In genomic region chr7:1532456-1533254, GRCh38 we compare ENCODE assay signal across 1 cellular context.
TF ChIP-seq lines count a peak whose summit lies in the region.

No MANE protein-coding gene starts in this region.

TF ChIP-seq in HepG2, 621 proteins besides CTCF, POLR2A, EP300 and RAD21 (continued from another document and continues in another):
- TF ChIP-seq FOXJ3 (CRISPR knock-in tag; IDR thresholded peaks at IDR 0.05; ENCODE audit: borderline replicate concordance) = peak; percentile 36; the same call in 1 of the 2 replicates
- TF ChIP-seq ZBTB43 (CRISPR knock-in tag; conservative IDR thresholded peaks at IDR 0.05) = no peak
- no peak for TF ChIP-seq NFYB (CRISPR knock-in tag; IDR thresholded peaks at IDR 0.05)
- peak; percentile 15 for TF ChIP-seq YY1 (IDR thresholded peaks at IDR 0.05; ENCODE audit: insufficient read depth, insufficient replicate concordance, low read depth, low read length)
- no peak for TF ChIP-seq ZFP36L2 (CRISPR knock-in tag; IDR thresholded peaks at IDR 0.05)
- TF ChIP-seq MEIS1 (CRISPR knock-in tag; IDR thresholded peaks at IDR 0.05; ENCODE audit: borderline replicate concordance) = no peak
- peak; percentile 69; the same call in 1 of the 2 replicates for TF ChIP-seq GFI1 (CRISPR knock-in tag; IDR thresholded peaks at IDR 0.05; ENCODE audit: borderline replicate concordance)
- TF ChIP-seq NR2F6 (IDR thresholded peaks at IDR 0.05) = peak; percentile 35
- TF ChIP-seq NR2F6 (CRISPR knock-in tag; IDR thresholded peaks at IDR 0.05) = peak; percentile 72
- TF ChIP-seq ZNF234 (CRISPR knock-in tag; conservative IDR thresholded peaks at IDR 0.05) = no peak
- no peak for TF ChIP-seq STAT5B (CRISPR knock-in tag; IDR thresholded peaks at IDR 0.05)
- no peak for TF ChIP-seq RORA (CRISPR knock-in tag; IDR thresholded peaks at IDR 0.05)
- TF ChIP-seq CCDC6 (CRISPR knock-in tag; IDR thresholded peaks at IDR 0.05) = no peak
- TF ChIP-seq SIX1 (CRISPR knock-in tag; IDR thresholded peaks at IDR 0.05; ENCODE audit: borderline replicate concordance) = no peak
- no peak for TF ChIP-seq ZBTB49 (CRISPR knock-in tag; IDR thresholded peaks at IDR 0.05; ENCODE audit: borderline replicate concordance)
- TF ChIP-seq ZBTB38 (CRISPR knock-in tag; IDR thresholded peaks at IDR 0.05) = peak; percentile 61; the same call in 1 of the 2 replicates
- TF ChIP-seq MEF2D (CRISPR knock-in tag; IDR thresholded peaks at IDR 0.05) = peak; percentile 73; the same call in 1 of the 2 replicates
- TF ChIP-seq ZNF574 (CRISPR knock-in tag; IDR thresholded peaks at IDR 0.05) = peak; percentile 43
- no peak for TF ChIP-seq ZNF329 (CRISPR knock-in tag; IDR thresholded peaks at IDR 0.05; ENCODE audit: low read depth)
- TF ChIP-seq FUBP1 (CRISPR knock-in tag; IDR thresholded peaks at IDR 0.05; ENCODE audit: borderline replicate concordance) = no peak
- peak; percentile 89 for TF ChIP-seq FOSL1 (CRISPR knock-in tag; IDR thresholded peaks at IDR 0.05; ENCODE audit: borderline replicate concordance)
- TF ChIP-seq ZNF619 (CRISPR knock-in tag; IDR thresholded peaks at IDR 0.05) = no peak
- no peak for TF ChIP-seq MZF1 (CRISPR knock-in tag; IDR thresholded peaks at IDR 0.05; ENCODE audit: borderline replicate concordance)
- peak; percentile 96 for TF ChIP-seq ZBED4 (CRISPR knock-in tag; IDR thresholded peaks at IDR 0.05; ENCODE audit: borderline replicate concordance)
- no peak for TF ChIP-seq ZNF569 (CRISPR knock-in tag; IDR thresholded peaks at IDR 0.05; ENCODE audit: borderline replicate concordance)
- TF ChIP-seq MIER2 (CRISPR knock-in tag; IDR thresholded peaks at IDR 0.05) = no peak
- peak; percentile 73 for TF ChIP-seq FOXK2 (IDR thresholded peaks at IDR 0.05)
- TF ChIP-seq HNF4A (CRISPR knock-in tag; IDR thresholded peaks at IDR 0.05) = peak; percentile 72
- TF ChIP-seq IRF9 (CRISPR knock-in tag; IDR thresholded peaks at IDR 0.05; ENCODE audit: borderline replicate concordance) = no peak
- TF ChIP-seq ZNF546 (CRISPR knock-in tag; conservative IDR thresholded peaks at IDR 0.05) = no peak
- TF ChIP-seq FOSL2 (CRISPR knock-in tag; IDR thresholded peaks at IDR 0.05) = peak; percentile 98
- no peak for TF ChIP-seq NFE2 (CRISPR knock-in tag; IDR thresholded peaks at IDR 0.05)
- TF ChIP-seq ELF3 (CRISPR knock-in tag; IDR thresholded peaks at IDR 0.05) = peak; percentile 77; the same call in 1 of the 2 replicates
- TF ChIP-seq RXRB (CRISPR knock-in tag; IDR thresholded peaks at IDR 0.05; ENCODE audit: borderline replicate concordance) = peak; percentile 64; the same call in 1 of the 2 replicates
- TF ChIP-seq ATM (IDR thresholded peaks at IDR 0.05; ENCODE audit: borderline replicate concordance) = no peak
- no peak for TF ChIP-seq SOX6 (IDR thresholded peaks at IDR 0.05)
- peak; percentile 59 for TF ChIP-seq SOX6 (CRISPR knock-in tag; IDR thresholded peaks at IDR 0.05)
- TF ChIP-seq ZNF251 (CRISPR knock-in tag; IDR thresholded peaks at IDR 0.05) = no peak
- peak; percentile 11; the same call in 1 of the 2 replicates for TF ChIP-seq ZNF788 (CRISPR knock-in tag; IDR thresholded peaks at IDR 0.05; ENCODE audit: borderline replicate concordance)
- no peak for TF ChIP-seq GZF1 (CRISPR knock-in tag; IDR thresholded peaks at IDR 0.05)
- TF ChIP-seq PBX3 (CRISPR knock-in tag; IDR thresholded peaks at IDR 0.05; ENCODE audit: borderline replicate concordance) = no peak
- no peak for TF ChIP-seq GABPA (IDR thresholded peaks at IDR 0.05; ENCODE audit: low read depth, low read length)
- TF ChIP-seq GABPA (CRISPR knock-in tag; IDR thresholded peaks at IDR 0.05; ENCODE audit: low read depth) = peak; percentile 73
- TF ChIP-seq MXD4 (CRISPR knock-in tag; IDR thresholded peaks at IDR 0.05) = no peak
- TF ChIP-seq CHD2 (IDR thresholded peaks at IDR 0.05; ENCODE audit: low read depth, low read length) = no peak
- no peak for TF ChIP-seq ZNF639 (CRISPR knock-in tag; conservative IDR thresholded peaks at IDR 0.05)
- TF ChIP-seq CBX2 (IDR thresholded peaks at IDR 0.05; ENCODE audit: low read depth, low read length) = no peak
- TF ChIP-seq CBX2 (CRISPR knock-in tag; IDR thresholded peaks at IDR 0.05; ENCODE audit: low read depth) = no peak
- TF ChIP-seq MEIS2 (CRISPR knock-in tag; IDR thresholded peaks at IDR 0.05) = no peak
- no peak for TF ChIP-seq RFX1 (IDR thresholded peaks at IDR 0.05)
- no peak for TF ChIP-seq E2F2 (CRISPR knock-in tag; IDR thresholded peaks at IDR 0.05; ENCODE audit: borderline replicate concordance)
